Comparison of ENCODE assay signal across 23 cellular contexts in the genomic region with DNA sequence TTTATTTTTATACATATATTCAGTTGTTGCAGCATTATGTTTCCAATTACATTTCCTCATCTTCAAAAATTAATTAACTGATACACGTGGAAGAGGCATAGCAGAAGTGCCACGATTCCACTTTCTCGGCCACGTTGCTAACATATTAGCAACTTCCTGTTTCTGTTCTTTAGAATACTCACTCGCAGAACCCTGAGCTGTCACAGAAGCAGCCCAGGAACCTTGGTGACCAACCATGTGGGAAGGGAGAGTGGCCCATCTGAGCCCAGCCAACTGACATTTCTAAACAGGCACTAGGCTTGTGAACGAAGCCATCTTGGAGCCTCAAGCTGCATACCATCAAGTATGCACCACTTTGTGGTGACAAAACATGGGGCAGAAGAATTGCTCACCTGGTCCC.
A peak's percentile ranks its signal among the peaks of the same experiment; 100 is the strongest.
DNase-seq lines count a peak whose midpoint lies in the region; ATAC-seq, FAIRE-seq and TF ChIP-seq lines count a peak whose summit lies in the region.
"Had no signal": no experiment of that assay in that cellular context is flagged by ENCODE, and none has a peak within 500 bp of the region (broad histone marks: within the 10 kb centered on the region; RNA-seq: fewer than 3 reads in every experiment).

No MANE protein-coding gene starts in this region.

- no peak overlapping the region for H3K27ac Mint-ChIP-seq in activated CD4-positive, alpha-beta T cell treated with anti-CD3 and anti-CD28 coated beads, Interleukin-2, amount 10 ng/mL, durations not matched to agents 7 days and 5 days
- H3K27ac Mint-ChIP-seq: B cell; CD4-positive, CD25-positive, alpha-beta regulatory T cell; CD8-positive, alpha-beta T cell; HFFc6 had no signal

- no peaks in the 10 kb centered on the region for H3K27me3 ChIP-seq in SU-DHL-6 (ENCODE audit: low read length)
- H3K27me3 ChIP-seq: BLaER1 had no signal

- no peaks in the 10 kb centered on the region for H3K4me1 ChIP-seq in mucosa of descending colon (ENCODE audit: low read depth)
- H3K4me1 ChIP-seq: BLaER1, Caco-2, HAP-1 had no signal

- H3K4me3 ChIP-seq in NB4 (ENCODE audit: low read depth, low read length): no peak overlapping the region
- H3K4me3 ChIP-seq in SU-DHL-6 (ENCODE audit: insufficient read depth, low read length, poor library complexity, severe bottlenecking): no peak overlapping the region
- H3K4me3 ChIP-seq in mucosa of descending colon: no peak overlapping the region
- H3K4me3 ChIP-seq: BLaER1, HAP-1 had no signal

- H3K9me2 ChIP-seq in SU-DHL-6 (replicated peaks; ENCODE audit: insufficient read depth, low read length): no peaks in the 10 kb centered on the region

- TF ChIP-seq CTCF in D721Med (IDR thresholded peaks at IDR 0.05; ENCODE audit: insufficient read depth, missing control alignments) (no peak), NB4 (IDR thresholded peaks at IDR 0.05; ENCODE audit: low read depth, low read length) (no peak), SU-DHL-6 (IDR thresholded peaks at IDR 0.05; ENCODE audit: insufficient read depth, low read length, poor library complexity, severe bottlenecking) (no peak), mucosa of descending colon (IDR thresholded peaks at IDR 0.05) (no peak)

- H3K27ac ChIP-seq in SU-DHL-6 (ENCODE audit: low read depth, low read length): no peak overlapping the region
- H3K27ac ChIP-seq: BLaER1, C4-2B had no signal

- POLR2A ChIA-PET in activated CD4-positive, alpha-beta T cell treated with anti-CD3 and anti-CD28 coated beads, Interleukin-2, amount 10 ng/mL, durations not matched to agents 7 days and 5 days (lab: Charles Lee): no interaction called here

- H3F3A ChIP-seq in SU-DHL-6 (ENCODE audit: insufficient read depth): no peaks in the 10 kb centered on the region

- no peak for DNase-seq in D721Med (ENCODE audit: insufficient read length, low spot score)
- peak; percentile 6 for DNase-seq in NB4 (ENCODE audit: low read depth)
- peak; percentile 6 for DNase-seq in kidney tubule cell (ENCODE audit: low spot score)
- no peak for DNase-seq in AG20443 (ENCODE audit: low spot score)
- DNase-seq in mucosa of descending colon: no peak
- no peak for DNase-seq in activated CD4-positive, alpha-beta T cell treated with anti-CD3 and anti-CD28 coated beads, Interleukin-2, amount 10 ng/mL, durations not matched to agents 7 days and 5 days
- no peak for DNase-seq in NCI-H146 treated with DMSO at 0.1 percent for 48 hours (lab: John Stamatoyannopoulos, UW; ENCODE audit: unreplicated experiment)
- DNase-seq: 8988T; Caco-2; CD4-positive, CD25-positive, alpha-beta regulatory T cell; CD8-positive, alpha-beta T cell; DMS 273 treated with DMSO at 0.1 percent for 48 hours; DMS79; GF-D8; GOT3; HFFc6 had no signal

- H3K9ac ChIP-seq in SU-DHL-6 (ENCODE audit: low read length): no peak overlapping the region
- H3K9ac ChIP-seq: BLaER1 had no signal

- no peaks in the 10 kb centered on the region for H3K4me1 Mint-ChIP-seq in activated CD4-positive, alpha-beta T cell treated with anti-CD3 and anti-CD28 coated beads, Interleukin-2, amount 10 ng/mL, durations not matched to agents 7 days and 5 days
- H3K4me1 Mint-ChIP-seq: B cell; CD4-positive, CD25-positive, alpha-beta regulatory T cell had no signal

- H3K36me3 ChIP-seq in SU-DHL-6 (ENCODE audit: low read length): no peaks in the 10 kb centered on the region
- H3K36me3 ChIP-seq in mucosa of descending colon (ENCODE audit: low read depth): no peaks in the 10 kb centered on the region
- H3K36me3 ChIP-seq: BLaER1, HAP-1 had no signal

- no peaks in the 10 kb centered on the region for H3K9me3 Mint-ChIP-seq in activated CD4-positive, alpha-beta T cell treated with anti-CD3 and anti-CD28 coated beads, Interleukin-2, amount 10 ng/mL, durations not matched to agents 7 days and 5 days

- no peaks in the 10 kb centered on the region for H3K36me3 Mint-ChIP-seq in activated CD4-positive, alpha-beta T cell treated with anti-CD3 and anti-CD28 coated beads, Interleukin-2, amount 10 ng/mL, durations not matched to agents 7 days and 5 days (ENCODE audit: low read depth)
- H3K36me3 Mint-ChIP-seq: CD4-positive, CD25-positive, alpha-beta regulatory T cell; CD8-positive, alpha-beta T cell had no signal

- H3K27me3 Mint-ChIP-seq in activated CD4-positive, alpha-beta T cell treated with anti-CD3 and anti-CD28 coated beads, Interleukin-2, amount 10 ng/mL, durations not matched to agents 7 days and 5 days: no peaks in the 10 kb centered on the region
- H3K27me3 Mint-ChIP-seq: B cell; CD4-positive, CD25-positive, alpha-beta regulatory T cell had no signal

- CTCF ChIA-PET in activated CD4-positive, alpha-beta T cell treated with anti-CD3 and anti-CD28 coated beads, Interleukin-2, amount 10 ng/mL, durations not matched to agents 7 days and 5 days (lab: Charles Lee): no interaction called here

- no peaks in the 10 kb centered on the region for H3K79me2 ChIP-seq in SU-DHL-6 (ENCODE audit: insufficient read depth, low read length)

- H3K9me3 ChIP-seq in SU-DHL-6 (ENCODE audit: insufficient read depth, low read length) (no peaks in the 10 kb centered on the region), mucosa of descending colon (no peaks in the 10 kb centered on the region)
- H3K9me3 ChIP-seq: BLaER1, Caco-2, HAP-1 had no signal

- H3K4me2 ChIP-seq in SU-DHL-6 (ENCODE audit: low read depth, low read length, poor library complexity, severe bottlenecking): no peak overlapping the region
- H3K4me2 ChIP-seq: BLaER1 had no signal

- no peak for ATAC-seq in mucosa of descending colon
- ATAC-seq: CD8-positive, alpha-beta T cell had no signal

- H2AFZ ChIP-seq in SU-DHL-6 (ENCODE audit: low read depth, low read length, severe bottlenecking): peak overlapping the region; percentile 32

- H4K20me1 ChIP-seq in SU-DHL-6 (ENCODE audit: low read depth, low read length): no peaks in the 10 kb centered on the region
- H4K20me1 ChIP-seq: BLaER1 had no signal

- no peak overlapping the region for H3K4me3 Mint-ChIP-seq in activated CD4-positive, alpha-beta T cell treated with anti-CD3 and anti-CD28 coated beads, Interleukin-2, amount 10 ng/mL, durations not matched to agents 7 days and 5 days
- H3K4me3 Mint-ChIP-seq: B cell; CD4-positive, CD25-positive, alpha-beta regulatory T cell; CD8-positive, alpha-beta T cell; HFFc6 had no signal

- intact Hi-C loops in mucosa of descending colon (cut with DNase I, micrococcal nuclease): no loop called here

- no peak for TF ChIP-seq POLR2A in NB4 (IDR thresholded peaks at IDR 0.05; ENCODE audit: extremely low read depth, insufficient read length)

- peak; percentile 41 for FAIRE-seq in D721Med (lab: Jason Lieb, UNC)
- FAIRE-seq: GM12891, H54 had no signal

Comparison
In these comparisons a context has a peak if more than half of its experiments do, and no peak if none do; other contexts are left out.
1. DNase-seq: peak in NB4 (single experiment) and kidney tubule cell (single experiment); none in D721Med (single experiment), AG20443 (single experiment), mucosa of descending colon (0 of 3), activated CD4-positive, alpha-beta T cell treated with anti-CD3 and anti-CD28 coated beads, Interleukin-2, amount 10 ng/mL, durations not matched to agents 7 days and 5 days (single experiment) and NCI-H146 treated with DMSO at 0.1 percent for 48 hours (single experiment).